10 cellular contexts compared by ENCODE assay signal in genomic region chr7:21383217-21383832, GRCh38. TPM values are rescaled to one million over a fixed set of nuclear protein-coding genes. Genes with fewer than 3 reads are reported as not detected.
DNase-seq lines count a peak whose midpoint lies in the region; ATAC-seq and TF ChIP-seq lines count a peak whose summit lies in the region.
"Had no signal": no experiment of that assay in that cellular context is flagged by ENCODE, and none has a peak within 500 bp of the region (broad histone marks: within the 10 kb centered on the region; RNA-seq: fewer than 3 reads in every experiment).

No MANE protein-coding gene starts in this region.

- H3K27me3 ChIP-seq in neural progenitor cell (no peaks in the 10 kb centered on the region), vagina (no peaks in the 10 kb centered on the region)
- H3K27me3 ChIP-seq: SJSA1 had no signal

- H3K27ac ChIP-seq in neural progenitor cell (no peak overlapping the region), vagina (no peak overlapping the region)
- H3K27ac ChIP-seq: SJSA1 had no signal

- ATAC-seq in GM19025 (IDR thresholded peaks at IDR 0.05; ENCODE audit: low read depth, unreplicated experiment) (peak; percentile 48), GM21619 (IDR thresholded peaks at IDR 0.05; ENCODE audit: unreplicated experiment) (peak; percentile 48), HG03175 (IDR thresholded peaks at IDR 0.05; ENCODE audit: unreplicated experiment) (peak; percentile 57), SK-N-SH treated with all-trans-retinoic acid at 6 μM for 48 hours (no peak)
- peak; percentile 86 for ATAC-seq in effector memory CD8-positive, alpha-beta T cell (replicated peaks)

- H3K27ac Mint-ChIP-seq in effector memory CD8-positive, alpha-beta T cell = peak overlapping the region; percentile 88 to 95
- no peak overlapping the region for H3K27ac Mint-ChIP-seq in neural progenitor cell

- no peak for DNase-seq in effector memory CD8-positive, alpha-beta T cell
- no peak for DNase-seq in neural progenitor cell (ENCODE audit: low spot score)
- DNase-seq in vagina (ENCODE audit: extremely low spot score in 2 of 2) = no peak
- DNase-seq in GF-D8 (lab: John Stamatoyannopoulos, UW) = no peak
- DNase-seq: KG1 had no signal

- H4K20me1 ChIP-seq in neural progenitor cell (ENCODE audit: low read depth) = no peaks in the 10 kb centered on the region

- H3K36me3 ChIP-seq in neural progenitor cell (no peaks in the 10 kb centered on the region), vagina (no peaks in the 10 kb centered on the region)
- H3K36me3 ChIP-seq: SJSA1 had no signal

- H3K9me3 ChIP-seq in neural progenitor cell (ENCODE audit: low read depth) (no peaks in the 10 kb centered on the region), vagina (no peaks in the 10 kb centered on the region)
- H3K9me3 ChIP-seq: SJSA1 had no signal

- H3K79me2 ChIP-seq in neural progenitor cell (ENCODE audit: low read depth) = no peaks in the 10 kb centered on the region

- no peaks in the 10 kb centered on the region for H3K4me1 ChIP-seq in neural progenitor cell
- no peaks in the 10 kb centered on the region for H3K4me1 ChIP-seq in vagina
- H3K4me1 ChIP-seq: SJSA1 had no signal

- H3K4me3 ChIP-seq in neural progenitor cell (no peak overlapping the region), vagina (no peak overlapping the region)
- H3K4me3 ChIP-seq: SJSA1 had no signal

- H2AFZ ChIP-seq in neural progenitor cell (replicated peaks) = no peak overlapping the region

- no peak overlapping the region for H3K9ac ChIP-seq in neural progenitor cell

- intact Hi-C loops in vagina (cut with DNase I) = no loop called here

- peak overlapping the region; percentile 60 to 63 for H3K4me3 Mint-ChIP-seq in effector memory CD8-positive, alpha-beta T cell
- no peak overlapping the region for H3K4me3 Mint-ChIP-seq in neural progenitor cell

- H3F3A ChIP-seq in neural progenitor cell (ENCODE audit: low read depth) = no peaks in the 10 kb centered on the region

- peaks cover 20 to 37% of the 10 kb centered on the region in 2 donors for H3K4me1 Mint-ChIP-seq in effector memory CD8-positive, alpha-beta T cell (ENCODE audit: low read depth in 2 of 2)
- no peaks in the 10 kb centered on the region for H3K4me1 Mint-ChIP-seq in neural progenitor cell

- no peak for TF ChIP-seq POLR2A in vagina (IDR thresholded peaks at IDR 0.05)

- no peaks in the 10 kb centered on the region for H3K9me3 Mint-ChIP-seq in effector memory CD8-positive, alpha-beta T cell
- peaks cover 1% of the 10 kb centered on the region for H3K9me3 Mint-ChIP-seq in neural progenitor cell

- no peaks in the 10 kb centered on the region for H3K36me3 Mint-ChIP-seq in effector memory CD8-positive, alpha-beta T cell (ENCODE audit: insufficient read depth)
- no peaks in the 10 kb centered on the region for H3K36me3 Mint-ChIP-seq in neural progenitor cell

- no peaks in the 10 kb centered on the region for H3K27me3 Mint-ChIP-seq in effector memory CD8-positive, alpha-beta T cell
- H3K27me3 Mint-ChIP-seq in neural progenitor cell (ENCODE audit: insufficient read depth, low read depth) = no peaks in the 10 kb centered on the region

- no peak overlapping the region for H3K4me2 ChIP-seq in neural progenitor cell

- TF ChIP-seq CTCF in neural progenitor cell (IDR thresholded peaks at IDR 0.05) (no peak), vagina (IDR thresholded peaks at IDR 0.05) (no peak)

TF ChIP-seq in SK-N-SH treated with all-trans-retinoic acid at 6 μM for 48 hours, 23 proteins besides CTCF, POLR2A, EP300 and RAD21:
- no peak for TF ChIP-seq TSHZ2 (CRISPR knock-in tag; IDR thresholded peaks at IDR 0.05)
- no peak for TF ChIP-seq PPARA (CRISPR knock-in tag; IDR thresholded peaks at IDR 0.05; ENCODE audit: borderline replicate concordance)
- no peak for TF ChIP-seq ZNF70 (CRISPR knock-in tag; IDR thresholded peaks at IDR 0.05)
- TF ChIP-seq RARB (CRISPR knock-in tag; IDR thresholded peaks at IDR 0.05) = no peak
- no peak for TF ChIP-seq TOX (CRISPR knock-in tag; IDR thresholded peaks at IDR 0.05; ENCODE audit: borderline replicate concordance)
- TF ChIP-seq BACH2 (CRISPR knock-in tag; IDR thresholded peaks at IDR 0.05; ENCODE audit: borderline replicate concordance) = no peak
- TF ChIP-seq ZFP3 (CRISPR knock-in tag; IDR thresholded peaks at IDR 0.05) = no peak
- TF ChIP-seq ZC3H10 (CRISPR knock-in tag; IDR thresholded peaks at IDR 0.05) = no peak

RNA-seq across cellular contexts. Expression of gene SP4, which starts 44.6 kb away (rescaled TPM):
- total RNA-seq in neural progenitor cell (ENCODE audit: low replicate concordance) (42.3 and 49.0 TPM in 2 replicates), vagina (8.6 TPM)
